In the genomic region with DNA sequence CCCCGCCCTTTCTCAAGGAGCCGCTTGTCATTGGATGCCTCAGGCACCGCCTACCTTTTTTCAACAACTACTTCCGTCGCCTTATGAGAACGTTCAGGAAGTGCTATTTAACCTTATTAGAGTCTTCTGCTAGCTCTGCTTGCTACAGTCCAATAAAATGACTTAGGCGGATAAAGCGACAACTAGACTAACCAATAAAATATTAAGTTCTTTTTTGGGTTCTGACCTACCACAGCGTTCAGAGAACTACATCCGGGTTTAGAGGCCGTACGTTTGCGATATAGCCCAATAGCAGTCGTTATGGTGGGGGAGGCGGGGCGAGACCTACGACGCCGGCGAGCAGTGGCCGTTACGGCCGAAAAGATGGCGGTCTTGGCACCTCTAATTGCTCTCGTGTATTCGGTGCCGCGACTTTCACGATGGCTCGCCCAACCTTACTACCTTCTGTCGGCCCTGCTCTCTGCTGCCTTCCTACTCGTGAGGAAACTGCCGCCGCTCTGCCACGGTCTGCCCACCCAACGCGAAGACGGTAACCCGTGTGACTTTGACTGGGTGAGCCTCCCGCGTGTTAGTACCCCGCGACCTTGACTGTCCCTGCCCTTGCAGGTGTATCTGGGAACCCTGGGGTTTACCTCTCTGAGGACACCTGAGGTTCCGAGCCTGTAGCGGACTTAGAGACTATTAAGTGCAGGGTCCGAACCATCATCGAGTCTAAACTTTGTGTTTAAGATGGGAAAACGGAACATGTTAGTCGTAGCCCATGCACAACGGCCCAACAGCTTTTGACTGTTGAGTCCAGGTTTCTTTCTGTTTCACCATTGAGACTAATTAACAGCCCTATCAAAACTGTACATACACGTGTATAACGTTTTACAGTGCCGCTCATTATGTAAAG, we compare ENCODE assay signal across 1 cellular context.
TF ChIP-seq lines count a peak whose summit lies in the region.

A gene with protein sequence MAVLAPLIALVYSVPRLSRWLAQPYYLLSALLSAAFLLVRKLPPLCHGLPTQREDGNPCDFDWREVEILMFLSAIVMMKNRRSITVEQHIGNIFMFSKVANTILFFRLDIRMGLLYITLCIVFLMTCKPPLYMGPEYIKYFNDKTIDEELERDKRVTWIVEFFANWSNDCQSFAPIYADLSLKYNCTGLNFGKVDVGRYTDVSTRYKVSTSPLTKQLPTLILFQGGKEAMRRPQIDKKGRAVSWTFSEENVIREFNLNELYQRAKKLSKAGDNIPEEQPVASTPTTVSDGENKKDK (plus strand): TSS at position 338 of the 895 bp plus-strand sequence. CDS start 26 bp downstream, at position 364.

TF ChIP-seq in HepG2, 621 proteins besides CTCF, POLR2A, EP300 and RAD21 (continued from another document and continues in another):
- TF ChIP-seq ZNF34 (CRISPR knock-in tag; IDR thresholded peaks at IDR 0.05; ENCODE audit: borderline replicate concordance), result 0 out of 2 replicates have a peak, but pooled peaks have one; percentile 63
- TF ChIP-seq, protein P1, sequence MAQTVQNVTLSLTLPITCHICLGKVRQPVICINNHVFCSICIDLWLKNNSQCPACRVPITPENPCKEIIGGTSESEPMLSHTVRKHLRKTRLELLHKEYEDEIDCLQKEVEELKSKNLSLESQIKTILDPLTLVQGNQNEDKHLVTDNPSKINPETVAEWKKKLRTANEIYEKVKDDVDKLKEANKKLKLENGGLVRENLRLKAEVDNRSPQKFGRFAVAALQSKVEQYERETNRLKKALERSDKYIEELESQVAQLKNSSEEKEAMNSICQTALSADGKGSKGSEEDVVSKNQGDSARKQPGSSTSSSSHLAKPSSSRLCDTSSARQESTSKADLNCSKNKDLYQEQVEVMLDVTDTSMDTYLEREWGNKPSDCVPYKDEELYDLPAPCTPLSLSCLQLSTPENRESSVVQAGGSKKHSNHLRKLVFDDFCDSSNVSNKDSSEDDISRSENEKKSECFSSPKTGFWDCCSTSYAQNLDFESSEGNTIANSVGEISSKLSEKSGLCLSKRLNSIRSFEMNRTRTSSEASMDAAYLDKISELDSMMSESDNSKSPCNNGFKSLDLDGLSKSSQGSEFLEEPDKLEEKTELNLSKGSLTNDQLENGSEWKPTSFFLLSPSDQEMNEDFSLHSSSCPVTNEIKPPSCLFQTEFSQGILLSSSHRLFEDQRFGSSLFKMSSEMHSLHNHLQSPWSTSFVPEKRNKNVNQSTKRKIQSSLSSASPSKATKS (CRISPR knock-in tag; IDR thresholded peaks at IDR 0.05), result 0 out of 2 replicates have a peak, but pooled peaks have one; percentile 20
- no peak for TF ChIP-seq ZSCAN20 (CRISPR knock-in tag; IDR thresholded peaks at IDR 0.05; ENCODE audit: borderline replicate concordance)
- no peak for TF ChIP-seq KAT2B (IDR thresholded peaks at IDR 0.05; ENCODE audit: borderline replicate concordance, low read depth, low read length)
- TF ChIP-seq, protein P2, sequence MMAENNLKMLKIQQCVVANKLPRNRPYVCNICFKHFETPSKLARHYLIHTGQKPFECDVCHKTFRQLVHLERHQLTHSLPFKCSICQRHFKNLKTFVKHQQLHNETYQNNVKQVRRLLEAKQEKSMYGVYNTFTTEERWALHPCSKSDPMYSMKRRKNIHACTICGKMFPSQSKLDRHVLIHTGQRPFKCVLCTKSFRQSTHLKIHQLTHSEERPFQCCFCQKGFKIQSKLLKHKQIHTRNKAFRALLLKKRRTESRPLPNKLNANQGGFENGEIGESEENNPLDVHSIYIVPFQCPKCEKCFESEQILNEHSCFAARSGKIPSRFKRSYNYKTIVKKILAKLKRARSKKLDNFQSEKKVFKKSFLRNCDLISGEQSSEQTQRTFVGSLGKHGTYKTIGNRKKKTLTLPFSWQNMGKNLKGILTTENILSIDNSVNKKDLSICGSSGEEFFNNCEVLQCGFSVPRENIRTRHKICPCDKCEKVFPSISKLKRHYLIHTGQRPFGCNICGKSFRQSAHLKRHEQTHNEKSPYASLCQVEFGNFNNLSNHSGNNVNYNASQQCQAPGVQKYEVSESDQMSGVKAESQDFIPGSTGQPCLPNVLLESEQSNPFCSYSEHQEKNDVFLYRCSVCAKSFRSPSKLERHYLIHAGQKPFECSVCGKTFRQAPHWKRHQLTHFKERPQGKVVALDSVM (CRISPR knock-in tag; IDR thresholded peaks at IDR 0.05), result no peak
- no peak for TF ChIP-seq ATM (IDR thresholded peaks at IDR 0.05; ENCODE audit: borderline replicate concordance)
- TF ChIP-seq ZNF30 (CRISPR knock-in tag; IDR thresholded peaks at IDR 0.05), result peak; percentile 53; the same call in 1 of the 2 replicates
- TF ChIP-seq FLYWCH1 (CRISPR knock-in tag; IDR thresholded peaks at IDR 0.05), result no peak
- peak; percentile 85; the same call in 1 of the 2 replicates for TF ChIP-seq MAZ (IDR thresholded peaks at IDR 0.05; ENCODE audit: borderline replicate concordance, low read depth, low read length)
- no peak for TF ChIP-seq MAZ (CRISPR knock-in tag; IDR thresholded peaks at IDR 0.05; ENCODE audit: low read depth)
- TF ChIP-seq, protein P3, sequence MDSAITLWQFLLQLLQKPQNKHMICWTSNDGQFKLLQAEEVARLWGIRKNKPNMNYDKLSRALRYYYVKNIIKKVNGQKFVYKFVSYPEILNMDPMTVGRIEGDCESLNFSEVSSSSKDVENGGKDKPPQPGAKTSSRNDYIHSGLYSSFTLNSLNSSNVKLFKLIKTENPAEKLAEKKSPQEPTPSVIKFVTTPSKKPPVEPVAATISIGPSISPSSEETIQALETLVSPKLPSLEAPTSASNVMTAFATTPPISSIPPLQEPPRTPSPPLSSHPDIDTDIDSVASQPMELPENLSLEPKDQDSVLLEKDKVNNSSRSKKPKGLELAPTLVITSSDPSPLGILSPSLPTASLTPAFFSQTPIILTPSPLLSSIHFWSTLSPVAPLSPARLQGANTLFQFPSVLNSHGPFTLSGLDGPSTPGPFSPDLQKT (CRISPR knock-in tag; IDR thresholded peaks at IDR 0.05; ENCODE audit: borderline replicate concordance), result no peak
- TF ChIP-seq ZNF589 (CRISPR knock-in tag; conservative IDR thresholded peaks at IDR 0.05), result no peak
- no peak for TF ChIP-seq ZNF672 (CRISPR knock-in tag; IDR thresholded peaks at IDR 0.05)
- TF ChIP-seq, protein P4, sequence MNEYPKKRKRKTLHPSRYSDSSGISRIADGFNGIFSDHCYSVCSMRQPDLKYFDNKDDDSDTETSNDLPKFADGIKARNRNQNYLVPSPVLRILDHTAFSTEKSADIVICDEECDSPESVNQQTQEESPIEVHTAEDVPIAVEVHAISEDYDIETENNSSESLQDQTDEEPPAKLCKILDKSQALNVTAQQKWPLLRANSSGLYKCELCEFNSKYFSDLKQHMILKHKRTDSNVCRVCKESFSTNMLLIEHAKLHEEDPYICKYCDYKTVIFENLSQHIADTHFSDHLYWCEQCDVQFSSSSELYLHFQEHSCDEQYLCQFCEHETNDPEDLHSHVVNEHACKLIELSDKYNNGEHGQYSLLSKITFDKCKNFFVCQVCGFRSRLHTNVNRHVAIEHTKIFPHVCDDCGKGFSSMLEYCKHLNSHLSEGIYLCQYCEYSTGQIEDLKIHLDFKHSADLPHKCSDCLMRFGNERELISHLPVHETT (CRISPR knock-in tag; conservative IDR thresholded peaks at IDR 0.05), result no peak
- TF ChIP-seq ZNF619 (CRISPR knock-in tag; IDR thresholded peaks at IDR 0.05), result peak; percentile 95; the same call in 1 of the 2 replicates
- no peak for TF ChIP-seq ARNT2 (CRISPR knock-in tag; IDR thresholded peaks at IDR 0.05; ENCODE audit: low read depth)
- peak; percentile 94 for TF ChIP-seq ZNF225 (CRISPR knock-in tag; IDR thresholded peaks at IDR 0.05)
- peak; percentile 47; the same call in 1 of the 2 replicates for TF ChIP-seq MAF1 (CRISPR knock-in tag; IDR thresholded peaks at IDR 0.05; ENCODE audit: borderline replicate concordance)
- TF ChIP-seq PAF1 (CRISPR knock-in tag; IDR thresholded peaks at IDR 0.05), result no peak
- TF ChIP-seq HOXA7 (CRISPR knock-in tag; IDR thresholded peaks at IDR 0.05), result no peak
- TF ChIP-seq TBL1XR1 (IDR thresholded peaks at IDR 0.05; ENCODE audit: borderline replicate concordance, low read length, partially characterized antibody), result no peak
- no peak; the same call in 1 of the 2 replicates for TF ChIP-seq YEATS2 (CRISPR knock-in tag; IDR thresholded peaks at IDR 0.05; ENCODE audit: borderline replicate concordance)
- TF ChIP-seq, protein P5, sequence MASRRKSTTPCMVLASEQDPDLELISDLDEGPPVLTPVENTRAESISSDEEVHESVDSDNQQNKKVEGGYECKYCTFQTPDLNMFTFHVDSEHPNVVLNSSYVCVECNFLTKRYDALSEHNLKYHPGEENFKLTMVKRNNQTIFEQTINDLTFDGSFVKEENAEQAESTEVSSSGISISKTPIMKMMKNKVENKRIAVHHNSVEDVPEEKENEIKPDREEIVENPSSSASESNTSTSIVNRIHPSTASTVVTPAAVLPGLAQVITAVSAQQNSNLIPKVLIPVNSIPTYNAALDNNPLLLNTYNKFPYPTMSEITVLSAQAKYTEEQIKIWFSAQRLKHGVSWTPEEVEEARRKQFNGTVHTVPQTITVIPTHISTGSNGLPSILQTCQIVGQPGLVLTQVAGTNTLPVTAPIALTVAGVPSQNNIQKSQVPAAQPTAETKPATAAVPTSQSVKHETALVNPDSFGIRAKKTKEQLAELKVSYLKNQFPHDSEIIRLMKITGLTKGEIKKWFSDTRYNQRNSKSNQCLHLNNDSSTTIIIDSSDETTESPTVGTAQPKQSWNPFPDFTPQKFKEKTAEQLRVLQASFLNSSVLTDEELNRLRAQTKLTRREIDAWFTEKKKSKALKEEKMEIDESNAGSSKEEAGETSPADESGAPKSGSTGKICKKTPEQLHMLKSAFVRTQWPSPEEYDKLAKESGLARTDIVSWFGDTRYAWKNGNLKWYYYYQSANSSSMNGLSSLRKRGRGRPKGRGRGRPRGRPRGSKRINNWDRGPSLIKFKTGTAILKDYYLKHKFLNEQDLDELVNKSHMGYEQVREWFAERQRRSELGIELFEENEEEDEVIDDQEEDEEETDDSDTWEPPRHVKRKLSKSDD (CRISPR knock-in tag; IDR thresholded peaks at IDR 0.05; ENCODE audit: low read depth), result no peak
- no peak for TF ChIP-seq XRCC5 (optimal IDR thresholded peaks at IDR 0.05; ENCODE audit: low read length)
- no peak for TF ChIP-seq ZEB1 (IDR thresholded peaks at IDR 0.05; ENCODE audit: insufficient replicate concordance, low read depth)
- peak; percentile 97 for TF ChIP-seq KAT8 (CRISPR knock-in tag; IDR thresholded peaks at IDR 0.05)
- TF ChIP-seq, protein P6, sequence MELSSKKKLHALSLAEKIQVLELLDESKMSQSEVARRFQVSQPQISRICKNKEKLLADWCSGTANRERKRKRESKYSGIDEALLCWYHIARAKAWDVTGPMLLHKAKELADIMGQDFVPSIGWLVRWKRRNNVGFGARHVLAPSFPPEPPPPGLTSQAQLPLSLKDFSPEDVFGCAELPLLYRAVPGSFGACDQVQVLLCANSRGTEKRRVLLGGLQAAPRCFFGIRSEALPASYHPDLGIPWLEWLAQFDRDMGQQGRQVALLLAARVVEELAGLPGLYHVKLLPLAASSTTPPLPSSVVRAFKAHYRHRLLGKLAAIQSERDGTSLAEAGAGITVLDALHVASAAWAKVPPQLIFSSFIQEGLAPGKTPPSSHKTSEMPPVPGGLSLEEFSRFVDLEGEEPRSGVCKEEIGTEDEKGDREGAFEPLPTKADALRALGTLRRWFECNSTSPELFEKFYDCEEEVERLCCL (CRISPR knock-in tag; IDR thresholded peaks at IDR 0.05; ENCODE audit: borderline replicate concordance), result no peak
- TF ChIP-seq ZNF775 (CRISPR knock-in tag; IDR thresholded peaks at IDR 0.05; ENCODE audit: borderline replicate concordance), result no peak
- peak; percentile 78 for TF ChIP-seq HDAC1 (CRISPR knock-in tag; IDR thresholded peaks at IDR 0.05)
- TF ChIP-seq, protein P7, sequence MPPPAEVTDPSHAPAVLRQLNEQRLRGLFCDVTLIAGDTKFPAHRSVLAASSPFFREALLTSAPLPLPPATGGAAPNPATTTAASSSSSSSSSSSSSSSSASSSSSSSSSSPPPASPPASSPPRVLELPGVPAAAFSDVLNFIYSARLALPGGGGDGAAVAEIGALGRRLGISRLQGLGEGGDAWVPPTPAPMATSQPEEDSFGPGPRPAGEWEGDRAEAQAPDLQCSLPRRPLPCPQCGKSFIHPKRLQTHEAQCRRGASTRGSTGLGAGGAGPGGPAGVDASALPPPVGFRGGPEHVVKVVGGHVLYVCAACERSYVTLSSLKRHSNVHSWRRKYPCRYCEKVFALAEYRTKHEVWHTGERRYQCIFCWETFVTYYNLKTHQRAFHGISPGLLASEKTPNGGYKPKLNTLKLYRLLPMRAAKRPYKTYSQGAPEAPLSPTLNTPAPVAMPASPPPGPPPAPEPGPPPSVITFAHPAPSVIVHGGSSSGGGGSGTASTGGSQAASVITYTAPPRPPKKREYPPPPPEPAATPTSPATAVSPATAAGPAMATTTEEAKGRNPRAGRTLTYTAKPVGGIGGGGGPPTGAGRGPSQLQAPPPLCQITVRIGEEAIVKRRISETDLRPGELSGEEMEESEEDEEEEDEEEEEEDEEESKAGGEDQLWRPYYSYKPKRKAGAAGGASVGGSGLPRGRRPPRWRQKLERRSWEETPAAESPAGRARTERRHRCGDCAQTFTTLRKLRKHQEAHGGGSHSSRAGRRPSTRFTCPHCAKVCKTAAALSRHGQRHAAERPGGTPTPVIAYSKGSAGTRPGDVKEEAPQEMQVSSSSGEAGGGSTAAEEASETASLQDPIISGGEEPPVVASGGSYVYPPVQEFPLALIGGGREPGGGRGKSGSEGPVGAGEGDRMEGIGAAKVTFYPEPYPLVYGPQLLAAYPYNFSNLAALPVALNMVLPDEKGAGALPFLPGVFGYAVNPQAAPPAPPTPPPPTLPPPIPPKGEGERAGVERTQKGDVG (CRISPR knock-in tag; IDR thresholded peaks at IDR 0.05; ENCODE audit: borderline replicate concordance), result peak; percentile 44; the same call in 1 of the 2 replicates
- TF ChIP-seq, protein P8, sequence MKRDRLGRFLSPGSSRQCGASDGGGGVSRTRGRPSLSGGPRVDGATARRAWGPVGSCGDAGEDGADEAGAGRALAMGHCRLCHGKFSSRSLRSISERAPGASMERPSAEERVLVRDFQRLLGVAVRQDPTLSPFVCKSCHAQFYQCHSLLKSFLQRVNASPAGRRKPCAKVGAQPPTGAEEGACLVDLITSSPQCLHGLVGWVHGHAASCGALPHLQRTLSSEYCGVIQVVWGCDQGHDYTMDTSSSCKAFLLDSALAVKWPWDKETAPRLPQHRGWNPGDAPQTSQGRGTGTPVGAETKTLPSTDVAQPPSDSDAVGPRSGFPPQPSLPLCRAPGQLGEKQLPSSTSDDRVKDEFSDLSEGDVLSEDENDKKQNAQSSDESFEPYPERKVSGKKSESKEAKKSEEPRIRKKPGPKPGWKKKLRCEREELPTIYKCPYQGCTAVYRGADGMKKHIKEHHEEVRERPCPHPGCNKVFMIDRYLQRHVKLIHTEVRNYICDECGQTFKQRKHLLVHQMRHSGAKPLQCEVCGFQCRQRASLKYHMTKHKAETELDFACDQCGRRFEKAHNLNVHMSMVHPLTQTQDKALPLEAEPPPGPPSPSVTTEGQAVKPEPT (CRISPR knock-in tag; IDR thresholded peaks at IDR 0.05; ENCODE audit: low read depth), result no peak
- TF ChIP-seq, protein P9, sequence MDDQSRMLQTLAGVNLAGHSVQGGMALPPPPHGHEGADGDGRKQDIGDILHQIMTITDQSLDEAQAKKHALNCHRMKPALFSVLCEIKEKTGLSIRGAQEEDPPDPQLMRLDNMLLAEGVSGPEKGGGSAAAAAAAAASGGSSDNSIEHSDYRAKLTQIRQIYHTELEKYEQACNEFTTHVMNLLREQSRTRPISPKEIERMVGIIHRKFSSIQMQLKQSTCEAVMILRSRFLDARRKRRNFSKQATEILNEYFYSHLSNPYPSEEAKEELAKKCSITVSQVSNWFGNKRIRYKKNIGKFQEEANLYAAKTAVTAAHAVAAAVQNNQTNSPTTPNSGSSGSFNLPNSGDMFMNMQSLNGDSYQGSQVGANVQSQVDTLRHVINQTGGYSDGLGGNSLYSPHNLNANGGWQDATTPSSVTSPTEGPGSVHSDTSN (CRISPR knock-in tag; IDR thresholded peaks at IDR 0.05; ENCODE audit: borderline replicate concordance), result no peak
- TF ChIP-seq PITX1 (CRISPR knock-in tag; IDR thresholded peaks at IDR 0.05), result no peak
